ENCODE assay signal across 14 cellular contexts in the genomic region with DNA sequence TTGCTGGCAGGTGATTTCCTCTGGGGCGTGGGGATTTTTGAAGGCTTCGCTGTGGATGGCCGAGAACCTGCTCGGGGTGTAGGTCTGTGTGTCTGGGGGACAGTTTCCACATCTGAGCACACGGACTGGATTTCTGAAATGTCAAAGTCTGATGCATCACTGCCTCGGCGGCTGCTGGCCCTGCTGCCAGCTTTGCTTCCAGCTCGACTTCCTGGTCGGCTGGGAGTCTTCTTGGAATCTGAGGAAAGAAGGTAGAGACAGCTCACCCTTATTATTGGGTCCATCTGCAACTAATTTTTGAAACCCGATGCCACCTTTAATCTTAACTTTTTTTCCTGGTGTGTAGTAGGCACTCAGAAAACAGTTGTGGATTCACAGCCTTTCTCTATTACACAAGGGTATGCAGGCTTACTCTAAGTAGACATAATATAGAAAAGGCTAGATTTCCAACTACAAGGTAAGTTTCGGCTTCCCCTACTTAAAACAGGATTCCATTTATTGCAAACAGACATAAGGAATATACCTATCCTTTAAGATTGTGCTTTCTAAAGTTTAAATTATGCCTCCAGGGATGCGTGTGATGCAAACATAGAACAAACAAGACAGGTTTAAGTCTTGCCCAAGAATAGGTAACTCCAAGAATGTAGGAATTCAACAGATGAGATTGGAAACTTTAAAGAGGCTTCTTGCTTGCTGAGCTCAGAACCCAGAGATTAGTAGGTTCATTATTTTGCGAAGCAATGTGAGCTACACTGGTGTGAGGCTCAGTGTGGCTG.
DNase-seq lines count a peak whose midpoint lies in the region; ATAC-seq and TF ChIP-seq lines count a peak whose summit lies in the region.
"Had no signal": no experiment of that assay in that cellular context is flagged by ENCODE, and none has a peak within 500 bp of the region (broad histone marks: within the 10 kb centered on the region; RNA-seq: fewer than 3 reads in every experiment).

No MANE protein-coding gene starts in this region.

- no peaks in the 10 kb centered on the region for H3K9me3 Mint-ChIP-seq in Caco-2 (ENCODE audit: unreplicated experiment)
- H3K9me3 Mint-ChIP-seq in HFFc6 = peaks cover 2% of the 10 kb centered on the region; the same call in 1 of the 2 replicates
- no peaks in the 10 kb centered on the region for H3K9me3 Mint-ChIP-seq in naive thymus-derived CD8-positive, alpha-beta T cell

- no peak overlapping the region for H3K9ac ChIP-seq in trophoblast cell (ENCODE audit: low read length)
- H3K9ac ChIP-seq: BLaER1 had no signal

- H3K9me3 ChIP-seq in Caco-2 = no peaks in the 10 kb centered on the region
- no peaks in the 10 kb centered on the region for H3K9me3 ChIP-seq in trophoblast cell (ENCODE audit: insufficient read depth, low read depth, low read length)
- H3K9me3 ChIP-seq: BLaER1 had no signal

- BruUV-seq in Caco-2 (replicated peaks; lab: Mats Ljungman, UMichigan) = no TSS peak

- no peak overlapping the region for H3K4me2 ChIP-seq in trophoblast cell (ENCODE audit: low read length)
- H3K4me2 ChIP-seq: BLaER1 had no signal

- peak overlapping the region; percentile 78 for H4K91ac ChIP-seq in trophoblast cell (ENCODE audit: low read depth, low read length)

- TF ChIP-seq CTCF in Caco-2 (IDR thresholded peaks at IDR 0.05; ENCODE audit: insufficient read depth in 1 of 2, low read depth in 1 of 2, low read length in 1 of 2, severe bottlenecking in 1 of 2, unreplicated experiment in 1 of 2) (no peak), HFFc6 (IDR thresholded peaks at IDR 0.05) (no peak), fibroblast of mammary gland (conservative IDR thresholded peaks at IDR 0.05; ENCODE audit: control insufficient read depth, insufficient read depth, low read depth, low read length) (no peak)

- peak overlapping the region; percentile 23 for H4K8ac ChIP-seq in trophoblast cell (ENCODE audit: low read depth, low read length)

- H2BK120ac ChIP-seq in trophoblast cell (ENCODE audit: insufficient read depth, low read length, poor library complexity) = peak overlapping the region; percentile 69

- H3K27ac Mint-ChIP-seq in Caco-2 (ENCODE audit: unreplicated experiment) = peak overlapping the region; percentile 39
- peak overlapping the region; percentile 62 for H3K27ac Mint-ChIP-seq in HFFc6
- no peak overlapping the region for H3K27ac Mint-ChIP-seq in naive thymus-derived CD8-positive, alpha-beta T cell
- H3K27ac Mint-ChIP-seq: CD8-positive, alpha-beta memory T cell had no signal

- no peak overlapping the region for H4K12ac ChIP-seq in trophoblast cell (ENCODE audit: low read depth, low read length)

- H3K27me3 Mint-ChIP-seq in Caco-2 (ENCODE audit: insufficient read depth, unreplicated experiment) (no peaks in the 10 kb centered on the region), HFFc6 (ENCODE audit: insufficient read depth) (peaks cover 37% of the 10 kb centered on the region)
- peaks cover 0 to 4% (median 0%) of the 10 kb centered on the region in 5 donors for H3K27me3 Mint-ChIP-seq in naive thymus-derived CD8-positive, alpha-beta T cell
- H3K27me3 Mint-ChIP-seq: CD8-positive, alpha-beta memory T cell had no signal

- H2BK5ac ChIP-seq in trophoblast cell (ENCODE audit: low read depth, low read length, poor library complexity) = peak overlapping the region; percentile 70

- H3K27me3 ChIP-seq in Caco-2 (replicated peaks; ENCODE audit: control insufficient read depth, insufficient read depth, low read length) (no peaks in the 10 kb centered on the region), trophoblast cell (ENCODE audit: insufficient read depth, low read length) (no peaks in the 10 kb centered on the region)
- H3K27me3 ChIP-seq: BLaER1 had no signal

- H3K36me3 ChIP-seq in Caco-2 (ENCODE audit: control insufficient read depth, insufficient read depth, low read length) (no peaks in the 10 kb centered on the region), trophoblast cell (ENCODE audit: control insufficient read depth in 1 of 2, insufficient read depth in 2 of 2, low read length in 2 of 2) (peaks cover 6 to 17% of the 10 kb centered on the region in 2 experiments)

- peak overlapping the region; percentile 41 for H3K18ac ChIP-seq in trophoblast cell (ENCODE audit: low read length)

- peak overlapping the region; percentile 59 for H3K27ac ChIP-seq in trophoblast cell (ENCODE audit: low read depth, low read length)
- H3K27ac ChIP-seq: BLaER1 had no signal

- H3K79me2 ChIP-seq in trophoblast cell (ENCODE audit: control insufficient read depth, insufficient read depth, low read length, poor library complexity) = no peaks in the 10 kb centered on the region

- H3K79me1 ChIP-seq in trophoblast cell (ENCODE audit: low read length) = peaks cover 8% of the 10 kb centered on the region

- peak overlapping the region; percentile 82 for H2BK12ac ChIP-seq in trophoblast cell (ENCODE audit: low read length)

- WGBS in trophoblast cell (ENCODE audit: extremely low coverage, insufficient coverage, insufficient read length) = no CpG with 5 or more reads among the region's 13 CpGs

- H3K4me3 ChIP-seq in Caco-2 (ENCODE audit: low read depth, low read length) = no peak overlapping the region
- H3K4me3 ChIP-seq in fibroblast of mammary gland (ENCODE audit: control insufficient read depth, low read depth, low read length) = no peak overlapping the region
- H3K4me3 ChIP-seq in trophoblast cell (ENCODE audit: low read depth, low read length) = no peak overlapping the region
- H3K4me3 ChIP-seq: BLaER1 had no signal

- no peak overlapping the region for H3K23ac ChIP-seq in trophoblast cell (ENCODE audit: low read length)

- no peak for ATAC-seq in naive thymus-derived CD8-positive, alpha-beta T cell
- no peak for ATAC-seq in HG03139 (IDR thresholded peaks at IDR 0.05; ENCODE audit: unreplicated experiment)
- ATAC-seq: HCT116 had no signal

- intact Hi-C loops in Caco-2 (cut with micrococcal nuclease; ENCODE audit: unreplicated experiment) = loop anchor here (1.0 to 2.0 kb wide), 2 partner anchors 60 to 88 kb away; no protein-coding TSS in a partner anchor

- H2AK5ac ChIP-seq in trophoblast cell (ENCODE audit: low read length) = no peak overlapping the region

- peaks cover 30% of the 10 kb centered on the region for H3K36me3 Mint-ChIP-seq in Caco-2 (ENCODE audit: insufficient read depth, unreplicated experiment)
- H3K36me3 Mint-ChIP-seq in HFFc6 (ENCODE audit: low read depth) = peaks cover 80% of the 10 kb centered on the region
- no peaks in the 10 kb centered on the region for H3K36me3 Mint-ChIP-seq in naive thymus-derived CD8-positive, alpha-beta T cell
- H3K36me3 Mint-ChIP-seq: CD8-positive, alpha-beta memory T cell had no signal

- DNase-seq in Caco-2 = peak in 1 of 2 experiments; percentile 28
- no peak for DNase-seq in HFFc6
- peak; percentile 47 for DNase-seq in fibroblast of mammary gland (ENCODE audit: low read depth)
- peak; percentile 66 to 93 for DNase-seq in trophoblast cell
- no peak for DNase-seq in naive thymus-derived CD8-positive, alpha-beta T cell
- DNase-seq in NK-92 treated with Interleukin-12 subunit alpha and Interleukin-12 subunit beta, amount 100 ng/mL, for 24 hours (lab: John Stamatoyannopoulos, UW) = no peak
- DNase-seq: 8988T; AML-193; CD8-positive, alpha-beta memory T cell; DMS53; IMR-90 had no signal

- H3K4me1 Mint-ChIP-seq in Caco-2 (ENCODE audit: low read depth, unreplicated experiment) = no peaks in the 10 kb centered on the region
- H3K4me1 Mint-ChIP-seq in HFFc6 (ENCODE audit: low read depth) = no peaks in the 10 kb centered on the region; the same call in 1 of the 2 replicates
- no peaks in the 10 kb centered on the region for H3K4me1 Mint-ChIP-seq in naive thymus-derived CD8-positive, alpha-beta T cell
- H3K4me1 Mint-ChIP-seq: CD8-positive, alpha-beta memory T cell had no signal

- H3K4me1 ChIP-seq in Caco-2 (peaks cover 12% of the 10 kb centered on the region), trophoblast cell (ENCODE audit: control insufficient read depth in 1 of 2, insufficient read depth in 2 of 2, low read length in 2 of 2) (peaks cover 4 to 5% of the 10 kb centered on the region in 2 experiments)
- H3K4me1 ChIP-seq: BLaER1 had no signal

- no peak overlapping the region for H3K4ac ChIP-seq in trophoblast cell (ENCODE audit: low read depth, low read length)

- H3K14ac ChIP-seq in trophoblast cell (ENCODE audit: low read length) = peak overlapping the region; percentile 34

- POLR2A ChIA-PET in Caco-2 (lab: Charles Lee) = no interaction called here
- POLR2A ChIA-PET in naive thymus-derived CD8-positive, alpha-beta T cell (lab: Charles Lee) = no interaction called here

- CTCF ChIA-PET in Caco-2 (lab: Charles Lee) = interaction anchor here (0.6 kb wide), 3 partner anchors 50 to 84 kb away, joined by 3 read pairs; no protein-coding TSS in a partner anchor

- no peak overlapping the region for H3K4me3 Mint-ChIP-seq in Caco-2 (ENCODE audit: unreplicated experiment)
- peak overlapping the region; percentile 7; the same call in 1 of the 2 replicates for H3K4me3 Mint-ChIP-seq in HFFc6
- H3K4me3 Mint-ChIP-seq in naive thymus-derived CD8-positive, alpha-beta T cell = no peak overlapping the region
- H3K4me3 Mint-ChIP-seq: CD8-positive, alpha-beta memory T cell had no signal

- H2AFZ ChIP-seq in trophoblast cell (ENCODE audit: insufficient read depth, low read length, poor library complexity) = no peak overlapping the region

Comparison
In these comparisons a context has a peak if more than half of its experiments do, and no peak if none do; other contexts are left out.
1. DNase-seq: peak in fibroblast of mammary gland (single experiment) and trophoblast cell (2 of 2); none in HFFc6 (single experiment), naive thymus-derived CD8-positive, alpha-beta T cell (0 of 10) and NK-92 treated with Interleukin-12 subunit alpha and Interleukin-12 subunit beta, amount 100 ng/mL, for 24 hours (single experiment).
2. H3K27ac Mint-ChIP-seq: peak in Caco-2 (single experiment) and HFFc6 (single experiment); none in naive thymus-derived CD8-positive, alpha-beta T cell (0 of 10).